8 cellular contexts compared by ENCODE assay signal in the genomic region with DNA sequence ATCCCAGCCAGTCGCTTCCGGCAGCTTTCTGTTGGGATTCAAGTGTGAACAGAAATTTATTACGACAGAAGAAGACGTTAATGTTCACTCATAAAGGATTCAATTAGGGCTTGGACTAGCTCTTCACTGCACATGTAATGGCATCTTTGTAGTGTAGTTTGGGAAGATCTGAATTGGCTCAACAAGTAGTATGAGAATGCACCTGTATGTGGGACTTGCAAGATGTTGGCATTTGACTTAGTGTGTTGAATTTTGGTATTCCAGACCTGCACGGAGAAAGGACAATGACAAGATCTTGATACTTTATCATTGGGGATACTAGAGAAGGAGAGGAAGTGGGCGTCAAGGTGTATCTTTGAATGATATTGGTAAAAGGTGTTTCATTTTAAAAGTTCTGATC. TPM values are rescaled to one million over a fixed set of nuclear protein-coding genes. Genes with fewer than 3 reads are reported as not detected.
DNase-seq lines count a peak whose midpoint lies in the region; ATAC-seq and TF ChIP-seq lines count a peak whose summit lies in the region.

No MANE protein-coding gene starts in this region.

- no peak overlapping the region for H3K27ac ChIP-seq in SU-DHL-6 (ENCODE audit: low read depth, low read length)

- H3K79me2 ChIP-seq in SU-DHL-6 (ENCODE audit: insufficient read depth, low read length), result peaks cover 61% of the 10 kb centered on the region

- no peaks in the 10 kb centered on the region for H3K27me3 ChIP-seq in SU-DHL-6 (ENCODE audit: low read length)

- ATAC-seq in GM21423 (IDR thresholded peaks at IDR 0.05; ENCODE audit: unreplicated experiment), result no peak

- TF ChIP-seq CTCF in GM12864 (IDR thresholded peaks at IDR 0.05; ENCODE audit: low read depth, low read length, missing control alignments) (no peak), SU-DHL-6 (IDR thresholded peaks at IDR 0.05; ENCODE audit: insufficient read depth, low read length, poor library complexity, severe bottlenecking) (no peak), fibroblast of pulmonary artery (IDR thresholded peaks at IDR 0.05; ENCODE audit: low read length, missing control alignments) (no peak), retinal pigment epithelial cell (conservative IDR thresholded peaks at IDR 0.05; ENCODE audit: low read depth, low read length) (no peak)

- no peaks in the 10 kb centered on the region for H3K9me2 ChIP-seq in SU-DHL-6 (replicated peaks; ENCODE audit: insufficient read depth, low read length)

- peak overlapping the region; percentile 99 for H3K9ac ChIP-seq in SU-DHL-6 (ENCODE audit: low read length)

- no peak overlapping the region for H2AFZ ChIP-seq in SU-DHL-6 (ENCODE audit: low read depth, low read length, severe bottlenecking)

- DNase-seq in GM12864 (ENCODE audit: low read depth) (no peak), fibroblast of pulmonary artery (ENCODE audit: low read depth) (no peak), retinal pigment epithelial cell (ENCODE audit: low read depth) (no peak), ureter (ENCODE audit: low spot score) (no peak), MV-4-11 (lab: John Stamatoyannopoulos, UW) (no peak)
- DNase-seq in stimulated activated CD8-positive, alpha-beta memory T cell treated with anti-CD3 and anti-CD28 coated beads, Interleukin-4, amount 100 ng/mL, for 48 hours, result no peak

- peak overlapping the region; percentile 65 for H3K4me3 ChIP-seq in GM12864 (ENCODE audit: low read depth, low read length)
- H3K4me3 ChIP-seq in SU-DHL-6 (ENCODE audit: insufficient read depth, low read length, poor library complexity, severe bottlenecking), result peak overlapping the region; percentile 98
- H3K4me3 ChIP-seq in fibroblast of pulmonary artery (replicated peaks; ENCODE audit: low read depth, low read length), result peak overlapping the region; percentile 90
- peak overlapping the region; percentile 99 for H3K4me3 ChIP-seq in retinal pigment epithelial cell (ENCODE audit: low read length)

- H4K20me1 ChIP-seq in SU-DHL-6 (ENCODE audit: low read depth, low read length), result peaks cover 6% of the 10 kb centered on the region; the same call in 1 of the 2 replicates

- H3F3A ChIP-seq in SU-DHL-6 (ENCODE audit: insufficient read depth), result no peaks in the 10 kb centered on the region

- no peaks in the 10 kb centered on the region for H3K9me3 ChIP-seq in SU-DHL-6 (ENCODE audit: insufficient read depth, low read length)

- H3K36me3 ChIP-seq in SU-DHL-6 (ENCODE audit: low read length), result peaks cover 19% of the 10 kb centered on the region

- peak overlapping the region; percentile 78 for H3K4me2 ChIP-seq in SU-DHL-6 (ENCODE audit: low read depth, low read length, poor library complexity, severe bottlenecking)

RNA-seq across cellular contexts. Expression of a gene that starts 1.2 kb away (rescaled TPM):
- total RNA-seq in ureter, result 80.9 TPM

RNA-seq across cellular contexts. Expression of a gene that starts 41.3 kb away (rescaled TPM):
- 0.83 TPM for total RNA-seq in ureter
